Comparison of ENCODE assay signal across 8 cellular contexts in the genomic region with DNA sequence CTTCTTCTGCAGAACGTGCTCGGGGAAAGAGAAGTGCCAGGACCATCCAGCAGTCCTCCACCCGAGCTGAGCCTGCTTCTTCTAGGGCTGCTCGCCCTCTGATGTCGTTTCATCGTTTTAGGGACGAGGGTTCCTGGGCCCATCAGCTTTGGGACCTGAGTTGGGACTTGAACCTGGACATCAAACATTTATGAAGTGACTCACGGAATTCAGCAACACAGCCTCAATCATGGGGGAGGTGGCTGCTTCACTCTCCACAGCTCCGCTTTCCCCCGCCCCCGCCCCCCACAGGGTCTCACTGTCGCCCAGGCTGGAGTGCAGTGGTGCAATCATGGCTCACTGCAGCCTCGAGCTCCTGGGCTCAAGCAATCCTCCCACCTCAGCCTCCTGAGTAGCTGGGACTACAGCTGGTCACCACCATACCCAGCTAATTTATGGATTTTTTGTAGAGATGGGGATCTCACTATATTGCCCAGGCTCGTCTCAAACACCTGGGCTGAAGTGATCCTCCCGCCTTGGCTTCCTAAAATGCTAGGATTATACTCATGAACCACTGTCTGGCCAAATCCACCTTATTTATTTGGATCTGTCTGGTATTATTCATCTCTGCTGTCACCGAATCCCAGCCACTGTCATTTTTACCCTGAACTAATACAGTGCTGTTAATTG. TPM values are rescaled to one million over a fixed set of nuclear protein-coding genes. Genes with fewer than 3 reads are reported as not detected.
DNase-seq lines count a peak whose midpoint lies in the region; ATAC-seq and TF ChIP-seq lines count a peak whose summit lies in the region.

No MANE protein-coding gene starts in this region.

- no peaks in the 10 kb centered on the region for H3K36me3 ChIP-seq in ascending aorta
- no peaks in the 10 kb centered on the region for H3K36me3 ChIP-seq in suprapubic skin

- peak; percentile 31 for DNase-seq in EL
- DNase-seq in Kasumi-1 (lab: John Stamatoyannopoulos, UW), result peak; percentile 46 to 53
- no peak for DNase-seq in ascending aorta (ENCODE audit: low spot score in 2 of 2)
- no peak for DNase-seq in suprapubic skin (ENCODE audit: low spot score in 2 of 2)
- DNase-seq in kidney tubule cell (ENCODE audit: low spot score), result no peak
- no peak for DNase-seq in retina

- H3K4me3 ChIP-seq in ascending aorta, result peak overlapping the region; percentile 48 to 80
- peak overlapping the region; percentile 81 for H3K4me3 ChIP-seq in suprapubic skin

- TF ChIP-seq POLR2A in suprapubic skin (IDR thresholded peaks at IDR 0.05), result no peak

- TF ChIP-seq CTCF in ascending aorta (IDR thresholded peaks at IDR 0.05) (no peak), suprapubic skin (IDR thresholded peaks at IDR 0.05) (no peak)

- H3K27me3 ChIP-seq in ascending aorta, result no peaks in the 10 kb centered on the region
- no peaks in the 10 kb centered on the region for H3K27me3 ChIP-seq in layer of hippocampus (ENCODE audit: control insufficient read depth, insufficient read depth, low read length)
- no peaks in the 10 kb centered on the region for H3K27me3 ChIP-seq in suprapubic skin

- H3K27ac ChIP-seq in ascending aorta, result peak overlapping the region; percentile 83 to 94
- peak overlapping the region; percentile 94 for H3K27ac ChIP-seq in layer of hippocampus (ENCODE audit: low read depth, low read length)
- peak overlapping the region; percentile 97 for H3K27ac ChIP-seq in suprapubic skin

- intact Hi-C loops in ascending aorta (cut with DNase I), result loop anchor here (1.0 to 2.0 kb wide), 3 partner anchors 15 to 33 kb away; partner anchors contain the start of genes FAM219B and ULK3

- no peak for ATAC-seq in HG02885 (IDR thresholded peaks at IDR 0.05; ENCODE audit: poor library complexity, unreplicated experiment)

- H3K9me3 ChIP-seq in ascending aorta (no peaks in the 10 kb centered on the region), suprapubic skin (no peaks in the 10 kb centered on the region)

- no peak for TF ChIP-seq EP300 in suprapubic skin (IDR thresholded peaks at IDR 0.05)

- WGBS in suprapubic skin, result 35% methylated on average over 9 of the region's 16 CpGs

- H3K4me1 ChIP-seq in ascending aorta, result peaks cover 6 to 38% of the 10 kb centered on the region in 2 donors
- peaks cover 47% of the 10 kb centered on the region for H3K4me1 ChIP-seq in suprapubic skin

RNA-seq across cellular contexts. Expression of gene SCAMP2, which starts 0.7 kb away (rescaled TPM):
- total RNA-seq in ascending aorta (90.8 TPM), suprapubic skin (100 to 1,000 TPM in 2 of 4 donors, 10 to 100 TPM in 2; 82.7 to 120 (median 102) TPM)

RNA-seq across cellular contexts. Expression of gene MPI, which starts 16.0 kb away (rescaled TPM):
- total RNA-seq in ascending aorta (118 TPM), suprapubic skin (10 to 100 TPM; 17.1 to 59.2 (median 41.4) TPM)

RNA-seq across cellular contexts. Expression of gene ULK3, which starts 30.9 kb away (rescaled TPM):
- total RNA-seq in ascending aorta, result 54.0 TPM
- total RNA-seq in suprapubic skin, result 100 to 1,000 TPM; 105 to 330 (median 129) TPM

RNA-seq across cellular contexts. Expression of gene FAM219B, which starts 32.8 kb away (rescaled TPM):
- total RNA-seq in ascending aorta, result 17.5 TPM
- 10 to 100 TPM; 49.4 to 96.2 (median 68.0) TPM for total RNA-seq in suprapubic skin

RNA-seq across cellular contexts. Expression of gene CPLX3, which starts 47.5 kb away (rescaled TPM):
- not detected for total RNA-seq in ascending aorta
- under 1 TPM in 1 of 4 donors, not detected in 3; 0.47 TPM for total RNA-seq in suprapubic skin

Comparison
In these comparisons a context has a peak if more than half of its experiments do, and no peak if none do; other contexts are left out.
1. DNase-seq: peak in EL (single experiment) and Kasumi-1 (2 of 2); none in ascending aorta (0 of 2), suprapubic skin (0 of 2), kidney tubule cell (single experiment) and retina (single experiment).
2. Peak in every context shown above with its lines, with median percentiles within 50 percentile points of each other: H3K27ac ChIP-seq.